In genomic region chr10:15370741-15371701, GRCh38 we compare ENCODE assay signal across 1 cellular context.
TF ChIP-seq lines count a peak whose summit lies in the region.

FAM171A1 (minus strand) TSS chr10:15371289; CDS start chr10:15371052, 237 bp downstream.

TF ChIP-seq in K562, 482 proteins besides CTCF, POLR2A, EP300 and RAD21 (continued from another document):
- TF ChIP-seq, protein P1, sequence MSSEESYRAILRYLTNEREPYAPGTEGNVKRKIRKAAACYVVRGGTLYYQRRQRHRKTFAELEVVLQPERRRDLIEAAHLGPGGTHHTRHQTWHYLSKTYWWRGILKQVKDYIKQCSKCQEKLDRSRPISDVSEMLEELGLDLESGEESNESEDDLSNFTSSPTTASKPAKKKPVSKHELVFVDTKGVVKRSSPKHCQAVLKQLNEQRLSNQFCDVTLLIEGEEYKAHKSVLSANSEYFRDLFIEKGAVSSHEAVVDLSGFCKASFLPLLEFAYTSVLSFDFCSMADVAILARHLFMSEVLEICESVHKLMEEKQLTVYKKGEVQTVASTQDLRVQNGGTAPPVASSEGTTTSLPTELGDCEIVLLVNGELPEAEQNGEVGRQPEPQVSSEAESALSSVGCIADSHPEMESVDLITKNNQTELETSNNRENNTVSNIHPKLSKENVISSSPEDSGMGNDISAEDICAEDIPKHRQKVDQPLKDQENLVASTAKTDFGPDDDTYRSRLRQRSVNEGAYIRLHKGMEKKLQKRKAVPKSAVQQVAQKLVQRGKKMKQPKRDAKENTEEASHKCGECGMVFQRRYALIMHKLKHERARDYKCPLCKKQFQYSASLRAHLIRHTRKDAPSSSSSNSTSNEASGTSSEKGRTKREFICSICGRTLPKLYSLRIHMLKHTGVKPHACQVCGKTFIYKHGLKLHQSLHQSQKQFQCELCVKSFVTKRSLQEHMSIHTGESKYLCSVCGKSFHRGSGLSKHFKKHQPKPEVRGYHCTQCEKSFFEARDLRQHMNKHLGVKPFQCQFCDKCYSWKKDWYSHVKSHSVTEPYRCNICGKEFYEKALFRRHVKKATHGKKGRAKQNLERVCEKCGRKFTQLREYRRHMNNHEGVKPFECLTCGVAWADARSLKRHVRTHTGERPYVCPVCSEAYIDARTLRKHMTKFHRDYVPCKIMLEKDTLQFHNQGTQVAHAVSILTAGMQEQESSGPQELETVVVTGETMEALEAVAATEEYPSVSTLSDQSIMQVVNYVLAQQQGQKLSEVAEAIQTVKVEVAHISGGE (CRISPR knock-in tag; IDR thresholded peaks at IDR 0.05), result 0 out of 6 replicates have a peak, but pooled peaks of 1 of the 3 experiments have one; percentile 35
- TF ChIP-seq PHF8 (IDR thresholded peaks at IDR 0.05; ENCODE audit: borderline replicate concordance, low read length), result peak; percentile 49; the same call in 1 of the 2 replicates
- TF ChIP-seq PCBP1 (IDR thresholded peaks at IDR 0.05; ENCODE audit: low read depth, low read length, poor library complexity, severe bottlenecking), result no peak
- no peak for TF ChIP-seq ESRRB (CRISPR knock-in tag; IDR thresholded peaks at IDR 0.05; ENCODE audit: borderline replicate concordance)
- no peak for TF ChIP-seq ELF2 (CRISPR knock-in tag; IDR thresholded peaks at IDR 0.05)
- TF ChIP-seq, protein P2, sequence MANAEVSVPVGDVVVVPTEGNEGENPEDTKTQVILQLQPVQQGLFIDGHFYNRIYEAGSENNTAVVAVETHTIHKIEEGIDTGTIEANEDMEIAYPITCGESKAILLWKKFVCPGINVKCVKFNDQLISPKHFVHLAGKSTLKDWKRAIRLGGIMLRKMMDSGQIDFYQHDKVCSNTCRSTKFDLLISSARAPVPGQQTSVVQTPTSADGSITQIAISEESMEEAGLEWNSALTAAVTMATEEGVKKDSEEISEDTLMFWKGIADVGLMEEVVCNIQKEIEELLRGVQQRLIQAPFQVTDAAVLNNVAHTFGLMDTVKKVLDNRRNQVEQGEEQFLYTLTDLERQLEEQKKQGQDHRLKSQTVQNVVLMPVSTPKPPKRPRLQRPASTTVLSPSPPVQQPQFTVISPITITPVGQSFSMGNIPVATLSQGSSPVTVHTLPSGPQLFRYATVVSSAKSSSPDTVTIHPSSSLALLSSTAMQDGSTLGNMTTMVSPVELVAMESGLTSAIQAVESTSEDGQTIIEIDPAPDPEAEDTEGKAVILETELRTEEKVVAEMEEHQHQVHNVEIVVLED (CRISPR knock-in tag; IDR thresholded peaks at IDR 0.05), result no peak
- no peak for TF ChIP-seq JUN (IDR thresholded peaks at IDR 0.05; ENCODE audit: borderline replicate concordance, low read depth, low read length)
- no peak for TF ChIP-seq JUN (CRISPR knock-in tag; IDR thresholded peaks at IDR 0.05; ENCODE audit: borderline replicate concordance)
- TF ChIP-seq TAF7 (tag; IDR thresholded peaks at IDR 0.05), result no peak
- no peak for TF ChIP-seq CAMTA2 (CRISPR knock-in tag; conservative IDR thresholded peaks at IDR 0.05)
- no peak for TF ChIP-seq ZBED1 (IDR thresholded peaks at IDR 0.05)
- no peak for TF ChIP-seq CSDE1 (IDR thresholded peaks at IDR 0.05)
- no peak for TF ChIP-seq FOXJ2 (tag; IDR thresholded peaks at IDR 0.05)
- TF ChIP-seq STAT5B (CRISPR knock-in tag; IDR thresholded peaks at IDR 0.05), result no peak
- TF ChIP-seq DDX20 (tag; IDR thresholded peaks at IDR 0.05; ENCODE audit: low read depth), result no peak
- TF ChIP-seq HDAC1 (IDR thresholded peaks at IDR 0.05), result no peak
- TF ChIP-seq NR1H2 (CRISPR knock-in tag; IDR thresholded peaks at IDR 0.05), result no peak
- no peak for TF ChIP-seq FOXA1 (IDR thresholded peaks at IDR 0.05; ENCODE audit: borderline replicate concordance)
- TF ChIP-seq RBM34 (IDR thresholded peaks at IDR 0.05; ENCODE audit: borderline replicate concordance, insufficient read depth, low read length), result no peak
- TF ChIP-seq, protein P3, sequence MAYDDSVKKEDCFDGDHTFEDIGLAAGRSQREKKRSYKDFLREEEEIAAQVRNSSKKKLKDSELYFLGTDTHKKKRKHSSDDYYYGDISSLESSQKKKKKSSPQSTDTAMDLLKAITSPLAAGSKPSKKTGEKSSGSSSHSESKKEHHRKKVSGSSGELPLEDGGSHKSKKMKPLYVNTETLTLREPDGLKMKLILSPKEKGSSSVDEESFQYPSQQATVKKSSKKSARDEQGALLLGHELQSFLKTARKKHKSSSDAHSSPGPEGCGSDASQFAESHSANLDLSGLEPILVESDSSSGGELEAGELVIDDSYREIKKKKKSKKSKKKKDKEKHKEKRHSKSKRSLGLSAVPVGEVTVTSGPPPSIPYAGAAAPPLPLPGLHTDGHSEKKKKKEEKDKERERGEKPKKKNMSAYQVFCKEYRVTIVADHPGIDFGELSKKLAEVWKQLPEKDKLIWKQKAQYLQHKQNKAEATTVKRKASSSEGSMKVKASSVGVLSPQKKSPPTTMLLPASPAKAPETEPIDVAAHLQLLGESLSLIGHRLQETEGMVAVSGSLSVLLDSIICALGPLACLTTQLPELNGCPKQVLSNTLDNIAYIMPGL (CRISPR knock-in tag; IDR thresholded peaks at IDR 0.05), result no peak
- TF ChIP-seq, protein P4, sequence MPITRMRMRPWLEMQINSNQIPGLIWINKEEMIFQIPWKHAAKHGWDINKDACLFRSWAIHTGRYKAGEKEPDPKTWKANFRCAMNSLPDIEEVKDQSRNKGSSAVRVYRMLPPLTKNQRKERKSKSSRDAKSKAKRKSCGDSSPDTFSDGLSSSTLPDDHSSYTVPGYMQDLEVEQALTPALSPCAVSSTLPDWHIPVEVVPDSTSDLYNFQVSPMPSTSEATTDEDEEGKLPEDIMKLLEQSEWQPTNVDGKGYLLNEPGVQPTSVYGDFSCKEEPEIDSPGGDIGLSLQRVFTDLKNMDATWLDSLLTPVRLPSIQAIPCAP (CRISPR knock-in tag; IDR thresholded peaks at IDR 0.05; ENCODE audit: borderline replicate concordance), result no peak
- TF ChIP-seq BCOR (IDR thresholded peaks at IDR 0.05), result no peak
- no peak for TF ChIP-seq ZFPM2 (CRISPR knock-in tag; IDR thresholded peaks at IDR 0.05)
- no peak for TF ChIP-seq PYGO2 (tag; IDR thresholded peaks at IDR 0.05)
- TF ChIP-seq HNRNPK (IDR thresholded peaks at IDR 0.05; ENCODE audit: low read depth, low read length, poor library complexity, severe bottlenecking), result no peak
- TF ChIP-seq, protein P5, sequence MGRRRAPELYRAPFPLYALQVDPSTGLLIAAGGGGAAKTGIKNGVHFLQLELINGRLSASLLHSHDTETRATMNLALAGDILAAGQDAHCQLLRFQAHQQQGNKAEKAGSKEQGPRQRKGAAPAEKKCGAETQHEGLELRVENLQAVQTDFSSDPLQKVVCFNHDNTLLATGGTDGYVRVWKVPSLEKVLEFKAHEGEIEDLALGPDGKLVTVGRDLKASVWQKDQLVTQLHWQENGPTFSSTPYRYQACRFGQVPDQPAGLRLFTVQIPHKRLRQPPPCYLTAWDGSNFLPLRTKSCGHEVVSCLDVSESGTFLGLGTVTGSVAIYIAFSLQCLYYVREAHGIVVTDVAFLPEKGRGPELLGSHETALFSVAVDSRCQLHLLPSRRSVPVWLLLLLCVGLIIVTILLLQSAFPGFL (CRISPR knock-in tag; IDR thresholded peaks at IDR 0.05), result no peak
- TF ChIP-seq TCF3 (CRISPR knock-in tag; IDR thresholded peaks at IDR 0.05), result no peak
- TF ChIP-seq VEZF1 (CRISPR knock-in tag; IDR thresholded peaks at IDR 0.05), result peak; percentile 67
- no peak for TF ChIP-seq POLR2AphosphoS2 (IDR thresholded peaks at IDR 0.05; ENCODE audit: low read length)
- no peak for TF ChIP-seq SRSF7 (optimal IDR thresholded peaks at IDR 0.05; ENCODE audit: low read depth, low read length)
- TF ChIP-seq CXXC5 (CRISPR knock-in tag; IDR thresholded peaks at IDR 0.05), result peak; percentile 53; the same call in 1 of the 2 replicates
